ENCODE assay signal across 2 cellular contexts in genomic region chr17:74978240-74978639, GRCh38.
TF ChIP-seq lines count a peak whose summit lies in the region.

No MANE protein-coding gene starts in this region.

TF ChIP-seq in GM12891, 5 proteins besides CTCF, POLR2A, EP300 and RAD21:
- TF ChIP-seq PAX5 (IDR thresholded peaks at IDR 0.05; ENCODE audit: insufficient read depth, low read length, severe bottlenecking) (no peak), TAF1 (IDR thresholded peaks at IDR 0.05; ENCODE audit: low read depth, low read length) (no peak), SPI1 (IDR thresholded peaks at IDR 0.05; ENCODE audit: low read depth, low read length) (0 out of 2 replicates have a peak, but pooled peaks have one; percentile 2)
TF ChIP-seq in GM12891: peak in this region for 1.

TF ChIP-seq in K562, 482 proteins besides CTCF, POLR2A, EP300 and RAD21:
- no peak for TF ChIP-seq ZFP36 (IDR thresholded peaks at IDR 0.05; ENCODE audit: low read depth, low read length, partially characterized antibody)
- peak; percentile 57 for TF ChIP-seq SPI1 (IDR thresholded peaks at IDR 0.05; ENCODE audit: borderline replicate concordance, low read depth, low read length)
